8 cellular contexts compared by ENCODE assay signal in the genomic region with DNA sequence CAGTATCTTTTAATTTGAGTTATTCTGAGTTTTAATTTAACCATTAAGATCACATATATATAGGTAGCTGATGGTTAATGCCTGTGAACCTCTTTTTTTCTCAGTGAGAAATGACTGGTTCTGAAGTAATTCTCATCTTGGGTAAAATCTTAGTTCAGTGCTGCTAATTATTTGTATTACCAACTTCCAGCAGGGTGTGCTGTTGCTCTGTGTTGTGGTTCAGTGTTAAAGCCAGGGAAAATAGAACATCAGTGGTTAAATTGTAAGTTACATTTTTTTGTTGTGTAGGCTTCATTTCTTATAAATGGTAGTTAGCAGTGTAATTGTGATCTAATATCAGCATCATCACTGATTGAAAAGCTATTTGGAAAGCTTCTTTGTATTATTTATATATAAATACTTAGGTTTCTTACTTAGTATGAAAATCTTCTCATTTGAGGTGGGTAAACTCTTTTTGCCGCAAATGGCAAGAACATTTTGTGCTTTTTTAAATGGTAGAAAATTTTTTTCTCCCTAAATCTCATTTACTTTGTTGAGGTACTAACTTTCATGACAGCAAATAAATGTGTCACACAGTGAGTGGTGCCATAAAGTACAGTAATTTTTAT. TPM values are rescaled to one million over a fixed set of nuclear protein-coding genes. Genes with fewer than 3 reads are reported as not detected.
DNase-seq lines count a peak whose midpoint lies in the region; ATAC-seq and TF ChIP-seq lines count a peak whose summit lies in the region.

No MANE protein-coding gene starts in this region.

- ATAC-seq in GM21723 (IDR thresholded peaks at IDR 0.05; ENCODE audit: unreplicated experiment) (peak; percentile 67), HG03521 (IDR thresholded peaks at IDR 0.05; ENCODE audit: unreplicated experiment) (no peak)

- peaks cover 30% of the 10 kb centered on the region for H3K36me3 Mint-ChIP-seq in activated CD4-positive, alpha-beta memory T cell treated with anti-CD3 and anti-CD28 coated beads for 36 hours
- H3K36me3 Mint-ChIP-seq in osteocyte (ENCODE audit: unreplicated experiment): peaks cover 27% of the 10 kb centered on the region

- POLR2A ChIA-PET in activated CD4-positive, alpha-beta memory T cell treated with anti-CD3 and anti-CD28 coated beads for 36 hours (lab: Charles Lee): no interaction called here

- H3K4me3 Mint-ChIP-seq in activated CD4-positive, alpha-beta memory T cell treated with anti-CD3 and anti-CD28 coated beads for 36 hours: no peak overlapping the region
- no peak overlapping the region for H3K4me3 Mint-ChIP-seq in osteocyte (ENCODE audit: unreplicated experiment)

- H3K27ac Mint-ChIP-seq in activated CD4-positive, alpha-beta memory T cell treated with anti-CD3 and anti-CD28 coated beads for 36 hours: no peak overlapping the region
- no peak overlapping the region for H3K27ac Mint-ChIP-seq in osteocyte (ENCODE audit: unreplicated experiment)

- H3K4me3 ChIP-seq in fibroblast of villous mesenchyme (ENCODE audit: low read depth, low read length): no peak overlapping the region

- H3K4me1 Mint-ChIP-seq in activated CD4-positive, alpha-beta memory T cell treated with anti-CD3 and anti-CD28 coated beads for 36 hours (ENCODE audit: low read depth): no peaks in the 10 kb centered on the region
- H3K4me1 Mint-ChIP-seq in osteocyte (ENCODE audit: unreplicated experiment): peaks cover 13% of the 10 kb centered on the region

- intact Hi-C loops in activated CD4-positive, alpha-beta memory T cell treated with anti-CD3 and anti-CD28 coated beads for 36 hours (cut with micrococcal nuclease): loop anchor here (1.0 kb wide), 1 partner anchor 25 kb away; no protein-coding TSS in a partner anchor

- CTCF ChIA-PET in activated CD4-positive, alpha-beta memory T cell treated with anti-CD3 and anti-CD28 coated beads for 36 hours (lab: Charles Lee): interaction anchor here (0.7 to 3.8 kb wide), 16 partner anchors 8 to 163 kb away, joined by 3 to 31 read pairs (median 4); a partner anchor contains a TSS

- DNase-seq in COR-L47 (lab: John Stamatoyannopoulos, UW) (peak; percentile 11), NCI-H460 (ENCODE audit: extremely low read depth, low read depth) (peak; percentile 28), fibroblast of villous mesenchyme (ENCODE audit: low read depth) (peak; percentile 78), osteocyte (ENCODE audit: extremely low spot score, unreplicated experiment) (no peak), HuH-7 (ENCODE audit: low spot score) (no peak)
- peak; percentile 51 for DNase-seq in activated CD4-positive, alpha-beta memory T cell treated with anti-CD3 and anti-CD28 coated beads for 36 hours

- peak; percentile 74 for TF ChIP-seq CTCF in fibroblast of villous mesenchyme (IDR thresholded peaks at IDR 0.05; ENCODE audit: insufficient read depth, low read depth, low read length)
- TF ChIP-seq CTCF in osteocyte (IDR thresholded peaks at IDR 0.05): peak; percentile 79

- H3K9me3 Mint-ChIP-seq in activated CD4-positive, alpha-beta memory T cell treated with anti-CD3 and anti-CD28 coated beads for 36 hours: no peaks in the 10 kb centered on the region
- H3K9me3 Mint-ChIP-seq in osteocyte (ENCODE audit: unreplicated experiment): no peaks in the 10 kb centered on the region

- no peaks in the 10 kb centered on the region for H3K27me3 Mint-ChIP-seq in activated CD4-positive, alpha-beta memory T cell treated with anti-CD3 and anti-CD28 coated beads for 36 hours
- no peaks in the 10 kb centered on the region for H3K27me3 Mint-ChIP-seq in osteocyte (ENCODE audit: unreplicated experiment)

RNA-seq across cellular contexts. Expression of a gene that starts 43.7 kb away (rescaled TPM):
- total RNA-seq in NCI-H460 (2014; rRNA removed; shearing (Covaris generic)): 13.9 and 16.3 TPM in 2 replicates
- 7.9 and 9.7 TPM in 2 replicates for polyA plus RNA-seq in NCI-H460 (2014; cell fraction: nucleus; rRNA removed)
- total RNA-seq in activated CD4-positive, alpha-beta memory T cell treated with anti-CD3 and anti-CD28 coated beads for 36 hours: 10 to 100 TPM; 24.0 to 24.3 TPM
- 17.7 and 24.2 TPM in 2 replicates for total RNA-seq in fibroblast of villous mesenchyme
- 22.5 and 23.1 TPM in 2 replicates for total RNA-seq in osteocyte

Comparison
In these comparisons a context has a peak if more than half of its experiments do, and no peak if none do; other contexts are left out.
1. DNase-seq: peak in COR-L47 (single experiment), NCI-H460 (single experiment), activated CD4-positive, alpha-beta memory T cell treated with anti-CD3 and anti-CD28 coated beads for 36 hours (single experiment) and fibroblast of villous mesenchyme (single experiment); none in osteocyte (single experiment) and HuH-7 (single experiment).